Comparison of ENCODE assay signal across 1 cellular context in genomic region chrX:3713937-3714434, GRCh38.
TF ChIP-seq lines count a peak whose summit lies in the region.

No MANE protein-coding gene starts in this region.

TF ChIP-seq in SK-N-SH, 30 proteins besides CTCF, POLR2A, EP300 and RAD21 (continued from another document):
- TF ChIP-seq ZBTB33 (IDR thresholded peaks at IDR 0.05; ENCODE audit: borderline replicate concordance, low read depth) (no peak), CHD2 (IDR thresholded peaks at IDR 0.05; ENCODE audit: low read length, partially characterized antibody) (no peak)
